ENCODE assay signal across 9 cellular contexts in genomic region chr9:121359358-121360294, GRCh38. TPM values are rescaled to one million over a fixed set of nuclear protein-coding genes. Genes with fewer than 3 reads are reported as not detected.
DNase-seq lines count a peak whose midpoint lies in the region; ATAC-seq, FAIRE-seq and TF ChIP-seq lines count a peak whose summit lies in the region.
"Had no signal": no experiment of that assay in that cellular context is flagged by ENCODE, and none has a peak within 500 bp of the region (broad histone marks: within the 10 kb centered on the region; RNA-seq: fewer than 3 reads in every experiment).

No MANE protein-coding gene starts in this region.

- 78 to 86% methylated on average over 3 of the region's 3 CpGs for WGBS in sigmoid colon, 2 donors

- H3K4me3 ChIP-seq in NB4 (ENCODE audit: low read depth, low read length) (no peak overlapping the region), endothelial cell of umbilical vein (replicated peaks in 1 of 3; ENCODE audit: insufficient read depth in 1 of 3, low read depth in 1 of 3, low read length in 3 of 3) (no peak overlapping the region), sigmoid colon (no peak overlapping the region)

- TF ChIP-seq CTCF in NB4 (IDR thresholded peaks at IDR 0.05; ENCODE audit: low read depth, low read length) = no peak
- no peak for TF ChIP-seq CTCF in endothelial cell of umbilical vein (IDR thresholded peaks at IDR 0.05; ENCODE audit: extremely low read depth in 1 of 2, insufficient read depth in 1 of 2, low read depth in 1 of 2, low read length in 2 of 2)
- no peak for TF ChIP-seq CTCF in sigmoid colon (IDR thresholded peaks at IDR 0.05)

- dilution Hi-C loops in endothelial cell of umbilical vein (cut with MboI; ENCODE audit: extremely low pct_ligation_motif_present, low sequenced_read_pairs) = no loop called here

- H3K9me3 ChIP-seq in endothelial cell of umbilical vein (replicated peaks; ENCODE audit: control insufficient read depth, insufficient read depth, low read length) (no peaks in the 10 kb centered on the region), sigmoid colon (no peaks in the 10 kb centered on the region)

- TF ChIP-seq POLR2A in NB4 (IDR thresholded peaks at IDR 0.05; ENCODE audit: extremely low read depth, insufficient read length) = no peak
- TF ChIP-seq POLR2A in endothelial cell of umbilical vein (IDR thresholded peaks at IDR 0.05; ENCODE audit: low read depth, low read length) = no peak
- TF ChIP-seq POLR2A in sigmoid colon (IDR thresholded peaks at IDR 0.05) = no peak

- CTCF ChIA-PET in endothelial cell of umbilical vein (lab: Charles Lee) = interaction anchor here (1.0 to 1.5 kb wide), 3 partner anchors 15 to 40 kb away, joined by 3 to 5 read pairs (median 4); no protein-coding TSS in a partner anchor

- H3K9me1 ChIP-seq in endothelial cell of umbilical vein (replicated peaks; ENCODE audit: control insufficient read depth, extremely low read depth, insufficient read depth, low read length) = no peaks in the 10 kb centered on the region

- POLR2A ChIA-PET in endothelial cell of umbilical vein (lab: Charles Lee) = no interaction called here

- H3K27ac ChIP-seq in endothelial cell of umbilical vein (ENCODE audit: insufficient read depth, low read depth, low read length) (peak overlapping the region; percentile 19), sigmoid colon (peak overlapping the region; percentile 53 to 99 (median 96))

- peaks cover 0 to 4% of the 10 kb centered on the region in 2 experiments for H3K36me3 ChIP-seq in endothelial cell of umbilical vein (ENCODE audit: control insufficient read depth in 2 of 2, extremely low read depth in 1 of 2, insufficient read depth in 2 of 2, low read length in 2 of 2)
- peaks cover 0 to 20% (median 5%) of the 10 kb centered on the region in 4 donors for H3K36me3 ChIP-seq in sigmoid colon

- peak; percentile 34 for ATAC-seq in GM18868 (IDR thresholded peaks at IDR 0.05; ENCODE audit: unreplicated experiment)
- no peak for ATAC-seq in HG03565 (IDR thresholded peaks at IDR 0.05; ENCODE audit: unreplicated experiment)

- H3K9ac ChIP-seq in endothelial cell of umbilical vein (replicated peaks; ENCODE audit: extremely low read depth, insufficient read depth, low read length) = no peak overlapping the region

- H3K79me2 ChIP-seq in endothelial cell of umbilical vein (ENCODE audit: control insufficient read depth, insufficient read depth, low read length) = peaks cover 66% of the 10 kb centered on the region

- DNase-seq in NB4 (ENCODE audit: low read depth) (peak; percentile 32), endothelial cell of umbilical vein (ENCODE audit: low read depth, low spot score) (no peak), sigmoid colon (no peak), NCI-H2081 (lab: John Stamatoyannopoulos, UW) (no peak), amygdala (lab: John Stamatoyannopoulos, UW) (no peak), NCI-H748 (lab: John Stamatoyannopoulos, UW; ENCODE audit: unreplicated experiment) (no peak)
- DNase-seq: activated CD4-positive, alpha-beta T cell treated with anti-CD3 and anti-CD28 coated beads, Interleukin-2, amount 50 U/mL, for 48 hours had no signal

- TF ChIP-seq EP300 in sigmoid colon (IDR thresholded peaks at IDR 0.05) = no peak

- H3K27me3 ChIP-seq in endothelial cell of umbilical vein (ENCODE audit: control insufficient read depth in 2 of 2, insufficient read depth in 2 of 2, low read length in 2 of 2) = no peaks in the 10 kb centered on the region
- H3K27me3 ChIP-seq in sigmoid colon = no peaks in the 10 kb centered on the region

- no TSS peak for BruUV-seq in endothelial cell of umbilical vein (replicated peaks; lab: Mats Ljungman, UMichigan)

- intact Hi-C loops in endothelial cell of umbilical vein (cut with micrococcal nuclease) = no loop called here
- intact Hi-C loops in sigmoid colon (cut with DNase I) = no loop called here

- FAIRE-seq in endothelial cell of umbilical vein (lab: Jason Lieb, UNC) = no peak

- H2AFZ ChIP-seq in endothelial cell of umbilical vein (ENCODE audit: low read depth, low read length) = no peak overlapping the region

- H3K4me1 ChIP-seq in endothelial cell of umbilical vein (ENCODE audit: control insufficient read depth, extremely low read depth, insufficient read depth, low read length) (peaks cover 95% of the 10 kb centered on the region), sigmoid colon (peaks cover 0 to 100% (median 88%) of the 10 kb centered on the region in 4 donors)

- peak overlapping the region; percentile 8 for H3K4me2 ChIP-seq in endothelial cell of umbilical vein (ENCODE audit: insufficient read depth, low read length)

- no peaks in the 10 kb centered on the region for H4K20me1 ChIP-seq in endothelial cell of umbilical vein (replicated peaks; ENCODE audit: control insufficient read depth, extremely low read depth, insufficient read depth, low read length)

TF ChIP-seq in endothelial cell of umbilical vein, 7 proteins besides CTCF, POLR2A, EP300 and RAD21:
- TF ChIP-seq MAX (IDR thresholded peaks at IDR 0.05; ENCODE audit: insufficient read depth, insufficient read length) = no peak
- TF ChIP-seq POLR2AphosphoS5 (IDR thresholded peaks at IDR 0.05; ENCODE audit: insufficient read depth, low read depth, low read length) = no peak
- TF ChIP-seq GATA2 (IDR thresholded peaks at IDR 0.05; ENCODE audit: insufficient read depth, insufficient read length, low read depth, low read length) = no peak
- no peak for TF ChIP-seq JUN (IDR thresholded peaks at IDR 0.05; ENCODE audit: borderline replicate concordance, insufficient read depth, insufficient read length, low read depth)

RNA-seq across cellular contexts. Expression of gene STOM, which starts 10.4 kb away (rescaled TPM):
- 138 and 170 TPM in 2 replicates for total RNA-seq in endothelial cell of umbilical vein
- polyA plus RNA-seq in endothelial cell of umbilical vein = 133 and 153 TPM in 2 replicates
- polyA plus RNA-seq in endothelial cell of umbilical vein (2011; cell fraction: cytosol; rRNA removed) = 149 and 161 TPM in 2 replicates
- 72.7 and 88.0 TPM in 2 replicates for polyA plus RNA-seq in endothelial cell of umbilical vein (2011; cell fraction: nucleus; rRNA removed)
- polyA plus RNA-seq in endothelial cell of umbilical vein (2012) = 142 and 165 TPM in 2 replicates
- polyA minus RNA-seq in endothelial cell of umbilical vein = 165 and 168 TPM in 2 replicates
- polyA minus RNA-seq in endothelial cell of umbilical vein (2011; cell fraction: cytosol; rRNA and poly(A)+ RNA removed) = 75.4 TPM
- polyA minus RNA-seq in endothelial cell of umbilical vein (2011; cell fraction: nucleus; rRNA and poly(A)+ RNA removed) = 63.6 and 70.5 TPM in 2 replicates
- total RNA-seq in sigmoid colon = 100 to 1,000 TPM; 303 to 609 (median 321) TPM
- 100 to 1,000 TPM in 1 of 3 donors, 10 to 100 TPM in 2; 22.8 to 140 (median 44.6) TPM for polyA plus RNA-seq in sigmoid colon
